30 cellular contexts compared by ENCODE assay signal in genomic region chr16:31167315-31167714, GRCh38. TPM values are rescaled to one million over a fixed set of nuclear protein-coding genes. Genes with fewer than 3 reads are reported as not detected.
"Had no signal": no experiment of that assay in that cellular context is flagged by ENCODE, and none has a peak within 500 bp of the region (broad histone marks: within the 10 kb centered on the region; RNA-seq: fewer than 3 reads in every experiment).

No MANE protein-coding gene starts in this region.

- H3K27me3 ChIP-seq: left lung, pancreas, sigmoid colon, spleen, suprapubic skin, tibial artery, upper lobe of right lung had no signal

- H3K9me3 ChIP-seq: left lung, lower lobe of right lung, pancreas, prostate gland, sigmoid colon, spleen, suprapubic skin, thoracic aorta, tibial artery, upper lobe of right lung had no signal

- H3K4me1 ChIP-seq: left lung, lower lobe of right lung, pancreas, prostate gland, sigmoid colon, spleen, suprapubic skin, tibial artery, upper lobe of right lung had no signal

- H3K36me3 ChIP-seq: left lung, lower lobe of right lung, pancreas, prostate gland, sigmoid colon, spleen, suprapubic skin, thoracic aorta, tibial artery, upper lobe of right lung had no signal

- DNase-seq: hypothalamus; immature natural killer cell; kidney; left colon; left lung; lower lobe of right lung; mammary epithelial cell; mesenchymal stem cell; naive thymus-derived CD8-positive, alpha-beta T cell; nucleus accumbens; pancreas; retina; right cardiac atrium; sigmoid colon; small intestine; spleen; stimulated activated CD4-positive, alpha-beta T cell treated with anti-CD3 and anti-CD28 coated beads, Interleukin-4, amount 100 ng/mL, for 24 hours; stimulated activated naive CD4-positive, alpha-beta T cell; tibial artery; trophoblast cell; upper lobe of right lung had no signal

- H3K27ac ChIP-seq: left lung, lower lobe of right lung, pancreas, prostate gland, sigmoid colon, spleen, suprapubic skin, thoracic aorta, tibial artery, upper lobe of right lung had no signal

- H3K4me3 ChIP-seq: left lung, lower lobe of right lung, pancreas, prostate gland, sigmoid colon, spleen, suprapubic skin, thoracic aorta, tibial artery, upper lobe of right lung had no signal

- ATAC-seq: left colon; left lung; lower lobe of right lung; naive thymus-derived CD8-positive, alpha-beta T cell; pancreas; right cardiac atrium; stimulated activated effector memory CD8-positive, alpha-beta T cell treated with anti-CD3 and anti-CD28 coated beads, Interleukin-12 subunit alpha, Interleukin-12 subunit beta, amount 100 ng/mL, for 72 hours; upper lobe of right lung had no signal

- FAIRE-seq: islet of Langerhans, kidney, pancreas, small intestine, urothelium cell line had no signal

RNA-seq across cellular contexts. Expression of gene PRSS36, which starts 17.4 kb away (rescaled TPM):
- total RNA-seq: osteoblast had no signal

RNA-seq across cellular contexts. Expression of gene PRSS8, which starts 31.8 kb away (rescaled TPM):
- total RNA-seq: naive thymus-derived CD8-positive, alpha-beta T cell; neural crest cell; osteoblast; spleen; thoracic aorta had no signal
- polyA plus RNA-seq: immature natural killer cell; naive thymus-derived CD8-positive, alpha-beta T cell had no signal

RNA-seq across cellular contexts. Expression of gene TRIM72, which starts 46.6 kb away (rescaled TPM):
- total RNA-seq: left colon; mammary epithelial cell; naive thymus-derived CD8-positive, alpha-beta T cell; osteoblast; subcutaneous adipose tissue had no signal
- polyA plus RNA-seq: immature natural killer cell; mammary epithelial cell; naive thymus-derived CD8-positive, alpha-beta T cell had no signal
